18 cellular contexts compared by ENCODE assay signal in genomic region chr3:138390582-138390932, GRCh38. TPM values are rescaled to one million over a fixed set of nuclear protein-coding genes. Genes with fewer than 3 reads are reported as not detected.
A peak's percentile ranks its signal among the peaks of the same experiment; 100 is the strongest.
DNase-seq lines count a peak whose midpoint lies in the region; TF ChIP-seq lines count a peak whose summit lies in the region.
"Had no signal": no experiment of that assay in that cellular context is flagged by ENCODE, and none has a peak within 500 bp of the region (broad histone marks: within the 10 kb centered on the region; RNA-seq: fewer than 3 reads in every experiment).

No MANE protein-coding gene starts in this region.

- peaks cover 16 to 39% of the 10 kb centered on the region in 2 donors for H3K4me1 ChIP-seq in adrenal gland (replicated peaks in 1 of 2)
- H3K4me1 ChIP-seq in hepatocyte (ENCODE audit: insufficient read depth) = no peaks in the 10 kb centered on the region
- H3K4me1 ChIP-seq: BLaER1, right lobe of liver had no signal

- no peaks in the 10 kb centered on the region for H3K9me2 ChIP-seq in hepatocyte (replicated peaks; ENCODE audit: insufficient read depth)

- TF ChIP-seq RAD21 in Ishikawa (IDR thresholded peaks at IDR 0.05; ENCODE audit: low read depth) = no peak

- H3K27ac ChIP-seq in adrenal gland = peak overlapping the region; percentile 33 to 92 (median 88)
- H3K27ac ChIP-seq in hepatocyte = peak overlapping the region; percentile 39
- peak overlapping the region; percentile 51 for H3K27ac ChIP-seq in temporal lobe (ENCODE audit: low read depth, low read length)
- H3K27ac ChIP-seq: BLaER1, right lobe of liver had no signal

- H3K4me3 ChIP-seq in adrenal gland (no peak overlapping the region), hepatocyte (no peak overlapping the region)
- H3K4me3 ChIP-seq: BLaER1, right lobe of liver, suprapubic skin had no signal

- intact Hi-C loops in adrenal gland (cut with DNase I) = no loop called here

- no peak overlapping the region for H3K4me2 ChIP-seq in hepatocyte
- H3K4me2 ChIP-seq: BLaER1 had no signal

- DNase-seq in adrenal gland (no peak), hepatocyte (ENCODE audit: low spot score) (no peak), NCI-H1930 (lab: John Stamatoyannopoulos, UW) (no peak), NCI-H748 (lab: John Stamatoyannopoulos, UW; ENCODE audit: unreplicated experiment) (no peak), NCI-H2081 treated with DMSO at 0.1 percent for 48 hours (lab: John Stamatoyannopoulos, UW) (no peak), DMS114 treated with DMSO at 0.1 percent for 48 hours (lab: John Stamatoyannopoulos, UW; ENCODE audit: unreplicated experiment) (no peak)
- DNase-seq: activated CD4-positive, alpha-beta T cell treated with anti-CD3 and anti-CD28 coated beads, Interleukin-2, amount 10 ng/mL, durations not matched to agents 7 days and 5 days; activated naive CD4-positive, alpha-beta T cell; dermis blood vessel endothelial cell; erythroblast; GF-D8; NCI-H748 treated with DMSO at 0.1 percent for 48 hours; right lobe of liver; stimulated activated CD4-positive, alpha-beta T cell treated with anti-CD3 and anti-CD28 coated beads, Interleukin-4, amount 100 ng/mL, for 24 hours had no signal

- TF ChIP-seq POLR2A in adrenal gland (IDR thresholded peaks at IDR 0.05) = no peak

- TF ChIP-seq EP300 in Ishikawa (IDR thresholded peaks at IDR 0.05; ENCODE audit: borderline replicate concordance) = no peak

- H3K36me3 ChIP-seq in adrenal gland (replicated peaks in 1 of 2) (no peaks in the 10 kb centered on the region), hepatocyte (replicated peaks; ENCODE audit: insufficient read depth, low read depth) (no peaks in the 10 kb centered on the region)
- H3K36me3 ChIP-seq: BLaER1, right lobe of liver, suprapubic skin had no signal

- 47 to 72% (median 65%) methylated on average over 1 to 2 of the region's 2 CpGs for WGBS in adrenal gland, 4 donors
- 76% methylated on average over 2 of the region's 2 CpGs for WGBS in hepatocyte (ENCODE audit: low lambda C conversion rate, missing lambda C conversion rate)

- no peaks in the 10 kb centered on the region for H3K79me2 ChIP-seq in hepatocyte

- no peak overlapping the region for H2AFZ ChIP-seq in hepatocyte

- TF ChIP-seq CTCF in adrenal gland (IDR thresholded peaks at IDR 0.05) = no peak
- TF ChIP-seq CTCF in hepatocyte (IDR thresholded peaks at IDR 0.05; ENCODE audit: poor library complexity) = no peak

- H3K9me3 ChIP-seq in adrenal gland (replicated peaks in 1 of 3) (no peaks in the 10 kb centered on the region), hepatocyte (ENCODE audit: low read depth) (no peaks in the 10 kb centered on the region)
- H3K9me3 ChIP-seq: BLaER1, right lobe of liver, suprapubic skin had no signal

- H3K27me3 ChIP-seq in adrenal gland (no peaks in the 10 kb centered on the region), hepatocyte (no peaks in the 10 kb centered on the region)
- H3K27me3 ChIP-seq: BLaER1, right lobe of liver, suprapubic skin had no signal

- H4K20me1 ChIP-seq in hepatocyte (ENCODE audit: insufficient read depth, poor library complexity, severe bottlenecking) = no peaks in the 10 kb centered on the region
- H4K20me1 ChIP-seq: BLaER1 had no signal

TF ChIP-seq in Ishikawa, 13 proteins besides CTCF, POLR2A, EP300 and RAD21:
- 0 out of 2 replicates have a peak, but pooled peaks have one; percentile 18 for TF ChIP-seq CEBPB (IDR thresholded peaks at IDR 0.05)
- no peak for TF ChIP-seq FOXM1 (IDR thresholded peaks at IDR 0.05; ENCODE audit: borderline replicate concordance, low read depth)

RNA-seq across cellular contexts. Expression of gene MRAS, which starts 42.2 kb away (rescaled TPM):
- total RNA-seq in adrenal gland (100 to 1,000 TPM in 5 of 8 donors, 10 to 100 TPM in 3; 52.5 to 337 (median 109) TPM), hepatocyte (13.2 and 17.9 TPM in 2 replicates), temporal lobe (63.9 TPM)
- polyA plus RNA-seq in adrenal gland (100 to 1,000 TPM in 1 of 3 donors, 10 to 100 TPM in 2; 47.9 to 273 (median 60.0) TPM), hepatocyte (13.3 and 16.5 TPM in 2 replicates)
- total RNA-seq: activated CD4-positive, alpha-beta T cell treated with anti-CD3 and anti-CD28 coated beads, Interleukin-2, amount 10 ng/mL, durations not matched to agents 7 days and 5 days had no signal

RNA-seq across cellular contexts. Expression of gene ESYT3, which starts 43.9 kb away (rescaled TPM):
- under 1 TPM in 7 of 8 donors, not detected in 1; 0.14 to 0.30 (median 0.17) TPM for total RNA-seq in adrenal gland
- 1 to 10 TPM in 1 of 3 donors, under 1 TPM in 2; 0.16 to 1.2 (median 0.30) TPM for polyA plus RNA-seq in adrenal gland
- 0.60 and 1.1 TPM in 2 replicates for total RNA-seq in hepatocyte
- polyA plus RNA-seq in hepatocyte = 0.47 TPM in 1 of 2 replicates, not detected in the other
- total RNA-seq in temporal lobe = 0.74 TPM
- total RNA-seq: dermis blood vessel endothelial cell had no signal
